2 cellular contexts compared by ENCODE assay signal in genomic region chr2:232349946-232350635, GRCh38.
A peak's percentile ranks its signal among the peaks of the same experiment; 100 is the strongest.
TF ChIP-seq lines count a peak whose summit lies in the region.

No MANE protein-coding gene starts in this region.

TF ChIP-seq in A549, 52 proteins besides CTCF, POLR2A, EP300 and RAD21 (continued from another document):
- TF ChIP-seq KDM5A (IDR thresholded peaks at IDR 0.05) (no peak), RCOR1 (IDR thresholded peaks at IDR 0.05; ENCODE audit: low read depth, low read length) (no peak), ZFP36 (IDR thresholded peaks at IDR 0.05; ENCODE audit: borderline replicate concordance, partially characterized antibody) (peak; percentile 52), FOXS1 (CRISPR knock-in tag; IDR thresholded peaks at IDR 0.05) (no peak), SREBF2 (IDR thresholded peaks at IDR 0.05) (no peak)
- TF ChIP-seq, protein P1, sequence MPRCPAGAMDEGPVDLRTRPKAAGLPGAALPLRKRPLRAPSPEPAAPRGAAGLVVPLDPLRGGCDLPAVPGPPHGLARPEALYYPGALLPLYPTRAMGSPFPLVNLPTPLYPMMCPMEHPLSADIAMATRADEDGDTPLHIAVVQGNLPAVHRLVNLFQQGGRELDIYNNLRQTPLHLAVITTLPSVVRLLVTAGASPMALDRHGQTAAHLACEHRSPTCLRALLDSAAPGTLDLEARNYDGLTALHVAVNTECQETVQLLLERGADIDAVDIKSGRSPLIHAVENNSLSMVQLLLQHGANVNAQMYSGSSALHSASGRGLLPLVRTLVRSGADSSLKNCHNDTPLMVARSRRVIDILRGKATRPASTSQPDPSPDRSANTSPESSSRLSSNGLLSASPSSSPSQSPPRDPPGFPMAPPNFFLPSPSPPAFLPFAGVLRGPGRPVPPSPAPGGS (IDR thresholded peaks at IDR 0.05), result no peak

TF ChIP-seq in K562, 482 proteins besides CTCF, POLR2A, EP300 and RAD21 (continued from another document):
- TF ChIP-seq, protein P2, sequence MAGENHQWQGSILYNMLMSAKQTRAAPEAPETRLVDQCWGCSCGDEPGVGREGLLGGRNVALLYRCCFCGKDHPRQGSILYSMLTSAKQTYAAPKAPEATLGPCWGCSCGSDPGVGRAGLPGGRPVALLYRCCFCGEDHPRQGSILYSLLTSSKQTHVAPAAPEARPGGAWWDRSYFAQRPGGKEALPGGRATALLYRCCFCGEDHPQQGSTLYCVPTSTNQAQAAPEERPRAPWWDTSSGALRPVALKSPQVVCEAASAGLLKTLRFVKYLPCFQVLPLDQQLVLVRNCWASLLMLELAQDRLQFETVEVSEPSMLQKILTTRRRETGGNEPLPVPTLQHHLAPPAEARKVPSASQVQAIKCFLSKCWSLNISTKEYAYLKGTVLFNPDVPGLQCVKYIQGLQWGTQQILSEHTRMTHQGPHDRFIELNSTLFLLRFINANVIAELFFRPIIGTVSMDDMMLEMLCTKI (IDR thresholded peaks at IDR 0.05; ENCODE audit: partially characterized antibody), result no peak
- no peak for TF ChIP-seq KDM4B (IDR thresholded peaks at IDR 0.05; ENCODE audit: borderline replicate concordance in 2 of 2, low read depth in 1 of 2)
